ENCODE assay signal across 8 cellular contexts in genomic region chr6:141988954-141989705, GRCh38.
DNase-seq lines count a peak whose midpoint lies in the region; ATAC-seq, FAIRE-seq and TF ChIP-seq lines count a peak whose summit lies in the region.

No MANE protein-coding gene starts in this region.

- no peak for TF ChIP-seq POLR2A in NB4 (IDR thresholded peaks at IDR 0.05; ENCODE audit: extremely low read depth, insufficient read length)

- no peaks in the 10 kb centered on the region for H3K36me3 Mint-ChIP-seq in CD14-positive monocyte

- no peak overlapping the region for H3K27ac ChIP-seq in VCaP

- peaks cover 0 to 4% (median 2%) of the 10 kb centered on the region in 7 donors for H3K9me3 Mint-ChIP-seq in CD14-positive monocyte

- ATAC-seq in HG02840 (IDR thresholded peaks at IDR 0.05; ENCODE audit: low FRiP score, unreplicated experiment): peak; percentile 84

- DNase-seq in CD14-positive monocyte (ENCODE audit: low spot score): no peak
- DNase-seq in GM18507 (ENCODE audit: extremely low spot score, insufficient read length, low read depth): no peak
- peak; percentile 62 for DNase-seq in NB4 (ENCODE audit: low read depth)
- DNase-seq in fibroblast of peridontal ligament (ENCODE audit: extremely low read depth): peak; percentile 89
- DNase-seq in retina: peak; percentile 3
- no peak for DNase-seq in middle frontal gyrus (ENCODE audit: extremely low spot score, low spot score)

- TF ChIP-seq CTCF in CD14-positive monocyte (IDR thresholded peaks at IDR 0.05) (peak; percentile 25), NB4 (IDR thresholded peaks at IDR 0.05; ENCODE audit: low read depth, low read length) (peak; percentile 74), VCaP (conservative IDR thresholded peaks at IDR 0.05) (peak; percentile 83)

- no peak overlapping the region for H3K27ac Mint-ChIP-seq in CD14-positive monocyte

- FAIRE-seq in GM18507 (lab: Jason Lieb, UNC): peak; percentile 63

- no peak overlapping the region for H3K4me3 ChIP-seq in NB4 (ENCODE audit: low read depth, low read length)

- intact Hi-C loops in CD14-positive monocyte (cut with micrococcal nuclease): no loop called here

- H3K27me3 Mint-ChIP-seq in CD14-positive monocyte (ENCODE audit: low read depth in 3 of 3): peaks cover 0 to 1% (median 0%) of the 10 kb centered on the region in 3 donors

- no peaks in the 10 kb centered on the region for H3K4me1 Mint-ChIP-seq in CD14-positive monocyte

- no peak overlapping the region for H3K4me3 Mint-ChIP-seq in CD14-positive monocyte

Comparison
In these comparisons a context has a peak if more than half of its experiments do, and no peak if none do; other contexts are left out.
1. DNase-seq: peak in NB4 (single experiment), fibroblast of peridontal ligament (single experiment) and retina (single experiment); none in CD14-positive monocyte (single experiment), GM18507 (single experiment) and middle frontal gyrus (single experiment).
2. CTCF ChIP-seq: peak in every context shown above with its lines; median percentile 83 in VCaP; 74 in NB4; 25 in CD14-positive monocyte.